Comparison of ENCODE assay signal across 25 cellular contexts in genomic region chr3:109548192-109548938, GRCh38.
DNase-seq lines count a peak whose midpoint lies in the region; ATAC-seq and TF ChIP-seq lines count a peak whose summit lies in the region.
"Had no signal": no experiment of that assay in that cellular context is flagged by ENCODE, and none has a peak within 500 bp of the region (broad histone marks: within the 10 kb centered on the region; RNA-seq: fewer than 3 reads in every experiment).

No MANE protein-coding gene starts in this region.

- no peaks in the 10 kb centered on the region for H3K27me3 Mint-ChIP-seq in activated CD4-positive, alpha-beta T cell treated with anti-CD3 and anti-CD28 coated beads, Interleukin-2, amount 10 ng/mL, durations not matched to agents 24 days and 14 days
- no peaks in the 10 kb centered on the region for H3K27me3 Mint-ChIP-seq in stimulated activated memory B cell treated with anti-CD40 and anti-IgM and Interleukin-4, amounts not matched to agents 10 μg/mL and 1 μg/mL and 100 μg/mL, for 72 hours
- H3K27me3 Mint-ChIP-seq: dendritic cell treated with granulocyte-macrophage colony-stimulating factor and Interleukin-4, amounts not matched to agents 40 ng/mL and 50 ng/mL, for 4 days; IgD-negative memory B cell had no signal

- H3K4me3 Mint-ChIP-seq in activated CD4-positive, alpha-beta T cell treated with anti-CD3 and anti-CD28 coated beads, Interleukin-2, amount 10 ng/mL, durations not matched to agents 24 days and 14 days: no peak overlapping the region
- H3K4me3 Mint-ChIP-seq in stimulated activated memory B cell treated with anti-CD40 and anti-IgM and Interleukin-4, amounts not matched to agents 10 μg/mL and 1 μg/mL and 100 μg/mL, for 72 hours: no peak overlapping the region
- H3K4me3 Mint-ChIP-seq: activated T-cell treated with anti-CD3 and anti-CD28 coated beads, Interleukin-2, amount 50 U/mL, for 72 hours; dendritic cell treated with granulocyte-macrophage colony-stimulating factor and Interleukin-4, amounts not matched to agents 40 ng/mL and 50 ng/mL, for 4 days; IgD-negative memory B cell; natural killer cell; type B pancreatic cell had no signal

- intact Hi-C loops in activated CD4-positive, alpha-beta T cell treated with anti-CD3 and anti-CD28 coated beads, Interleukin-2, amount 10 ng/mL, durations not matched to agents 24 days and 14 days (cut with micrococcal nuclease): no loop called here

- ATAC-seq in stimulated activated memory B cell treated with anti-CD40 and anti-IgM and Interleukin-4, amounts not matched to agents 10 μg/mL and 1 μg/mL and 100 μg/mL, for 72 hours: no peak
- ATAC-seq: activated T-cell treated with anti-CD3 and anti-CD28 coated beads, Interleukin-2, amount 50 U/mL, for 72 hours; body of pancreas; natural killer cell had no signal

- peak; percentile 9 for DNase-seq in activated CD4-positive, alpha-beta T cell treated with anti-CD3 and anti-CD28 coated beads, Interleukin-2, amount 10 ng/mL, durations not matched to agents 24 days and 14 days
- DNase-seq in activated CD4-positive, alpha-beta T cell treated with anti-CD3 and anti-CD28 coated beads for 48 hours: no peak
- peak; percentile 4 for DNase-seq in RKO (ENCODE audit: low spot score)
- peak; percentile 70 for DNase-seq in epithelial cell of esophagus (ENCODE audit: low read depth)
- no peak for DNase-seq in activated T-cell treated with anti-CD3 and anti-CD28 coated beads for 4 hours
- DNase-seq in NCI-H2029 (lab: John Stamatoyannopoulos, UW): no peak
- no peak for DNase-seq in SK-N-DZ (ENCODE audit: low spot score)
- DNase-seq: activated naive CD4-positive, alpha-beta T cell treated with anti-CD3 and anti-CD28 coated beads, Interleukin-2, amount 50 U/mL, for 16 hours; activated T-cell treated with anti-CD3 and anti-CD28 coated beads, Interleukin-2, amount 50 U/mL, for 72 hours; BE2C; body of pancreas; Calu3; foreskin fibroblast; H7; hippocampal formation; natural killer cell; NCI-H1694 treated with DMSO at 0.1 percent for 48 hours; NCI-H446 treated with DMSO at 0.1 percent for 48 hours; small intestine; stimulated activated CD4-positive, alpha-beta T cell treated with anti-CD3 and anti-CD28 coated beads, Interleukin-2, amount 100 ng/mL, for 48 hours had no signal

- no peak overlapping the region for H3K27ac Mint-ChIP-seq in activated CD4-positive, alpha-beta T cell treated with anti-CD3 and anti-CD28 coated beads, Interleukin-2, amount 10 ng/mL, durations not matched to agents 24 days and 14 days
- no peak overlapping the region for H3K27ac Mint-ChIP-seq in stimulated activated memory B cell treated with anti-CD40 and anti-IgM and Interleukin-4, amounts not matched to agents 10 μg/mL and 1 μg/mL and 100 μg/mL, for 72 hours
- H3K27ac Mint-ChIP-seq: activated T-cell treated with anti-CD3 and anti-CD28 coated beads, Interleukin-2, amount 50 U/mL, for 72 hours; dendritic cell treated with granulocyte-macrophage colony-stimulating factor and Interleukin-4, amounts not matched to agents 40 ng/mL and 50 ng/mL, for 4 days; IgD-negative memory B cell; natural killer cell; type B pancreatic cell had no signal

- H3K9me3 Mint-ChIP-seq in activated CD4-positive, alpha-beta T cell treated with anti-CD3 and anti-CD28 coated beads, Interleukin-2, amount 10 ng/mL, durations not matched to agents 24 days and 14 days: no peaks in the 10 kb centered on the region
- no peaks in the 10 kb centered on the region for H3K9me3 Mint-ChIP-seq in stimulated activated memory B cell treated with anti-CD40 and anti-IgM and Interleukin-4, amounts not matched to agents 10 μg/mL and 1 μg/mL and 100 μg/mL, for 72 hours
- H3K9me3 Mint-ChIP-seq: dendritic cell treated with granulocyte-macrophage colony-stimulating factor and Interleukin-4, amounts not matched to agents 40 ng/mL and 50 ng/mL, for 4 days; type B pancreatic cell had no signal

- H3K4me3 ChIP-seq in epithelial cell of esophagus (ENCODE audit: low read length): no peak overlapping the region
- H3K4me3 ChIP-seq: body of pancreas, SJSA1 had no signal

- TF ChIP-seq CTCF in epithelial cell of esophagus (IDR thresholded peaks at IDR 0.05; ENCODE audit: insufficient read depth, low read depth, low read length, missing control alignments): no peak

- no peaks in the 10 kb centered on the region for H3K36me3 Mint-ChIP-seq in activated CD4-positive, alpha-beta T cell treated with anti-CD3 and anti-CD28 coated beads, Interleukin-2, amount 10 ng/mL, durations not matched to agents 24 days and 14 days (ENCODE audit: low read depth)
- no peaks in the 10 kb centered on the region for H3K36me3 Mint-ChIP-seq in stimulated activated memory B cell treated with anti-CD40 and anti-IgM and Interleukin-4, amounts not matched to agents 10 μg/mL and 1 μg/mL and 100 μg/mL, for 72 hours
- H3K36me3 Mint-ChIP-seq: IgD-negative memory B cell, natural killer cell, type B pancreatic cell had no signal

- no peaks in the 10 kb centered on the region for H3K4me1 Mint-ChIP-seq in activated CD4-positive, alpha-beta T cell treated with anti-CD3 and anti-CD28 coated beads, Interleukin-2, amount 10 ng/mL, durations not matched to agents 24 days and 14 days
- H3K4me1 Mint-ChIP-seq in stimulated activated memory B cell treated with anti-CD40 and anti-IgM and Interleukin-4, amounts not matched to agents 10 μg/mL and 1 μg/mL and 100 μg/mL, for 72 hours: no peaks in the 10 kb centered on the region
- H3K4me1 Mint-ChIP-seq: IgD-negative memory B cell, natural killer cell had no signal

Comparison
In these comparisons a context has a peak if more than half of its experiments do, and no peak if none do; other contexts are left out.
1. DNase-seq: peak in activated CD4-positive, alpha-beta T cell treated with anti-CD3 and anti-CD28 coated beads, Interleukin-2, amount 10 ng/mL, durations not matched to agents 24 days and 14 days (single experiment), RKO (single experiment) and epithelial cell of esophagus (single experiment); none in activated CD4-positive, alpha-beta T cell treated with anti-CD3 and anti-CD28 coated beads for 48 hours (single experiment), activated T-cell treated with anti-CD3 and anti-CD28 coated beads for 4 hours (single experiment), NCI-H2029 (single experiment) and SK-N-DZ (single experiment).